8 cellular contexts compared by ENCODE assay signal in the genomic region with DNA sequence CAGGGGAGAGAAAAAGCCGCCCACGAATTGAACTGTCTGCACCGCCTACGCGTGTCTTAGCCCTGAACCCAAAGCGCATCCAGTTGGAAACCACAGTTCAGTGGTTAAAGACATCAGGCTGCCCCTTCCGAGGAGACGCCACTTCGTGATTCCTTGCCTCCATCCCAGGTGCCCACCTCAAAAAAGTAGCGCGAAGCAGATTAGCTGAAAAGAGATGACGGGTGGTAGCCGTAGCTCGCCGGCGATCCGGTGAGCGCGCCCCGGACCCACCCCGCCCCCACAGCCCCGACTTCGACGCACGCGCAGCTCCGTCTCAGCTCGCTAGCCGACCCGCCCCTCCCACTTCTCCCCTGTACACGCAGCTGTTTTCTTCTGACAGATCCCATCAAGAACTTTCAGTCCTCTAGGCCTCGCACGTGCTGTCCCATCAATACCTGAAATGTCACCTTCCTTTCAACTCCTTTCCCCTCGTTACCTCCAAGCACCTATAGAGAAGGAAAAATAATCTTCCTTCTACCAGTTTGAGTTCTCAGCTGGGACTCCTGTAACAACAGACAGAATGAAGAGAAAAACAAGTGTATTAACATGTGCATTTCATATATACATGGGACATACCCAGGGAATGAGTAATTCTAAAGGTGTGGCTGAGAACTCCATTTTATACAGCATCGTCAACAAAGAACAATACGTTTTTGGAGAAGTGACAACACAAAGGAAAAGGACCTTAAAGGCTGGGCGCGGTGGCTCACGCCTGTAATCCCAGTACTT. TPM values are rescaled to one million over a fixed set of nuclear protein-coding genes. Genes with fewer than 3 reads are reported as not detected.
DNase-seq lines count a peak whose midpoint lies in the region; ATAC-seq and TF ChIP-seq lines count a peak whose summit lies in the region.

No MANE protein-coding gene starts in this region.

- POLR2A ChIA-PET in A673 (lab: Charles Lee; ENCODE audit: low non-redundant PET), result no interaction called here
- POLR2A ChIA-PET in activated CD4-positive, alpha-beta T cell treated with anti-CD3 and anti-CD28 coated beads for 36 hours (lab: Charles Lee), result interaction anchor here (1.2 to 1.7 kb wide), 2 partner anchors 11 to 108 kb away, joined by 4 to 6 read pairs; partner anchors contain the start of gene PATL1

- peak overlapping the region; percentile 93 for H3K4me3 Mint-ChIP-seq in activated CD4-positive, alpha-beta T cell treated with anti-CD3 and anti-CD28 coated beads for 36 hours

- H3K4me1 ChIP-seq in A673 (ENCODE audit: insufficient read depth, low read length, poor library complexity, severe bottlenecking), result peaks cover 6% of the 10 kb centered on the region
- no peaks in the 10 kb centered on the region for H3K4me1 ChIP-seq in colonic mucosa

- H3K27ac Mint-ChIP-seq in activated CD4-positive, alpha-beta T cell treated with anti-CD3 and anti-CD28 coated beads for 36 hours, result peak overlapping the region; percentile 96

- H3K27me3 Mint-ChIP-seq in activated CD4-positive, alpha-beta T cell treated with anti-CD3 and anti-CD28 coated beads for 36 hours, result peaks cover 2% of the 10 kb centered on the region

- peaks cover 3% of the 10 kb centered on the region for H3K9me3 Mint-ChIP-seq in activated CD4-positive, alpha-beta T cell treated with anti-CD3 and anti-CD28 coated beads for 36 hours (ENCODE audit: low read depth)

- H3K4me3 ChIP-seq in A673 (ENCODE audit: low read depth, low read length, poor library complexity, severe bottlenecking) (peak overlapping the region; percentile 90), colonic mucosa (peak overlapping the region; percentile 65)

- peak; percentile 50 for ATAC-seq in GM18868 (IDR thresholded peaks at IDR 0.05; ENCODE audit: unreplicated experiment)
- peak; percentile 45 for ATAC-seq in HG03139 (IDR thresholded peaks at IDR 0.05; ENCODE audit: unreplicated experiment)
- ATAC-seq in activated CD4-positive, alpha-beta T cell treated with anti-CD3 and anti-CD28 coated beads for 36 hours, result peak; percentile 45

- H3K9ac ChIP-seq in colonic mucosa (ENCODE audit: low read depth in 2 of 2, low read length in 2 of 2), result peak overlapping the region; percentile 53 to 67

- peaks cover 5% of the 10 kb centered on the region for H3K36me3 Mint-ChIP-seq in activated CD4-positive, alpha-beta T cell treated with anti-CD3 and anti-CD28 coated beads for 36 hours (ENCODE audit: low read depth)

- H3K36me3 ChIP-seq in A673 (ENCODE audit: insufficient read depth, low read length, poor library complexity, severe bottlenecking) (no peaks in the 10 kb centered on the region), colonic mucosa (no peaks in the 10 kb centered on the region)

- CTCF ChIA-PET in A673 (lab: Charles Lee), result no interaction called here
- CTCF ChIA-PET in activated CD4-positive, alpha-beta T cell treated with anti-CD3 and anti-CD28 coated beads for 36 hours (lab: Charles Lee), result interaction anchor here (1.0 to 5.4 kb wide), 4 partner anchors 10 to 54 kb away, joined by 3 to 26 read pairs (median 14); partner anchors contain the start of gene OSBP

- peaks cover 41% of the 10 kb centered on the region for H3K4me1 Mint-ChIP-seq in activated CD4-positive, alpha-beta T cell treated with anti-CD3 and anti-CD28 coated beads for 36 hours

- peak; percentile 93 for DNase-seq in A673 (ENCODE audit: low spot score)
- peak; percentile 75 for DNase-seq in NCI-H446 treated with DMSO at 0.1 percent for 48 hours (lab: John Stamatoyannopoulos, UW)
- DNase-seq in activated CD4-positive, alpha-beta T cell treated with anti-CD3 and anti-CD28 coated beads for 36 hours, result peak; percentile 93
- DNase-seq in colonic mucosa, result peak; percentile 89
- DNase-seq in left kidney (ENCODE audit: low read depth, low spot score), result peak; percentile 93
- peak; percentile 77 to 79 for DNase-seq in stimulated activated CD4-positive, alpha-beta T cell treated with anti-CD3 and anti-CD28 coated beads, Interleukin-1b, Interleukin-23, amount 100 ng/mL, for 4 hours (ENCODE audit: low read depth in 2 of 2)

- no TSS peak for BruUV-seq in A673 (replicated peaks; lab: Mats Ljungman, UMichigan)

- H3K9me3 ChIP-seq in A673 (ENCODE audit: low read depth, low read length, poor library complexity, severe bottlenecking) (no peaks in the 10 kb centered on the region), colonic mucosa (no peaks in the 10 kb centered on the region)

- TF ChIP-seq CTCF in A673 (conservative IDR thresholded peaks at IDR 0.05; ENCODE audit: low read depth, low read length) (no peak), colonic mucosa (IDR thresholded peaks at IDR 0.05) (no peak)

- H3K27me3 ChIP-seq in A673 (replicated peaks; ENCODE audit: insufficient read depth, low read depth, low read length, poor library complexity) (no peaks in the 10 kb centered on the region), colonic mucosa (no peaks in the 10 kb centered on the region)

- H3K27ac ChIP-seq in A673 (ENCODE audit: low read depth, low read length, poor library complexity, severe bottlenecking) (peak overlapping the region; percentile 80), colonic mucosa (peak overlapping the region; percentile 84)

- intact Hi-C loops in A673 (cut with micrococcal nuclease; ENCODE audit: unreplicated experiment), result loop anchor here (1.0 to 10.0 kb wide), 2 partner anchors 11 to 1354 kb away; partner anchors contain the start of gene TMEM109
- intact Hi-C loops in activated CD4-positive, alpha-beta T cell treated with anti-CD3 and anti-CD28 coated beads for 36 hours (cut with DNase I, micrococcal nuclease), result loop anchor here (1.0 to 2.0 kb wide), 4 partner anchors 11 to 388 kb away; partner anchors contain the start of genes DTX4 (in 1 of the 2), OSBP (in 1 of the 2) and PATL1 (in 1 of the 2)
- intact Hi-C loops in colonic mucosa (cut with DNase I), result loop anchor here (10.0 kb wide), 1 partner anchor 54 kb away; the partner anchor contains the start of gene OSBP

RNA-seq across cellular contexts. Expression of gene OR4D9, which starts 49.5 kb away (rescaled TPM):
- total RNA-seq in A673 (2021) (not detected in 2 replicates), colonic mucosa (not detected)
- not detected for total RNA-seq in activated CD4-positive, alpha-beta T cell treated with anti-CD3 and anti-CD28 coated beads for 36 hours

RNA-seq across cellular contexts. Expression of gene OSBP, which starts 54.7 kb away (rescaled TPM):
- total RNA-seq in A673 (2021) (40.7 and 43.2 TPM in 2 replicates), colonic mucosa (10 to 100 TPM; 57.1 to 64.7 TPM)
- total RNA-seq in activated CD4-positive, alpha-beta T cell treated with anti-CD3 and anti-CD28 coated beads for 36 hours, result 10 to 100 TPM; 37.9 to 44.2 TPM

RNA-seq across cellular contexts. Expression of gene OR4D11, which starts 57.5 kb away (rescaled TPM):
- total RNA-seq in A673 (2021) (not detected in 2 replicates), colonic mucosa (not detected)
- not detected for total RNA-seq in activated CD4-positive, alpha-beta T cell treated with anti-CD3 and anti-CD28 coated beads for 36 hours

Comparison
In these comparisons a context has a peak if more than half of its experiments do, and no peak if none do; other contexts are left out.
1. Peak in every context shown above with its lines: DNase-seq, ATAC-seq, H3K4me3 ChIP-seq and H3K27ac ChIP-seq.